ENCODE assay signal across 1 cellular context in the genomic region with DNA sequence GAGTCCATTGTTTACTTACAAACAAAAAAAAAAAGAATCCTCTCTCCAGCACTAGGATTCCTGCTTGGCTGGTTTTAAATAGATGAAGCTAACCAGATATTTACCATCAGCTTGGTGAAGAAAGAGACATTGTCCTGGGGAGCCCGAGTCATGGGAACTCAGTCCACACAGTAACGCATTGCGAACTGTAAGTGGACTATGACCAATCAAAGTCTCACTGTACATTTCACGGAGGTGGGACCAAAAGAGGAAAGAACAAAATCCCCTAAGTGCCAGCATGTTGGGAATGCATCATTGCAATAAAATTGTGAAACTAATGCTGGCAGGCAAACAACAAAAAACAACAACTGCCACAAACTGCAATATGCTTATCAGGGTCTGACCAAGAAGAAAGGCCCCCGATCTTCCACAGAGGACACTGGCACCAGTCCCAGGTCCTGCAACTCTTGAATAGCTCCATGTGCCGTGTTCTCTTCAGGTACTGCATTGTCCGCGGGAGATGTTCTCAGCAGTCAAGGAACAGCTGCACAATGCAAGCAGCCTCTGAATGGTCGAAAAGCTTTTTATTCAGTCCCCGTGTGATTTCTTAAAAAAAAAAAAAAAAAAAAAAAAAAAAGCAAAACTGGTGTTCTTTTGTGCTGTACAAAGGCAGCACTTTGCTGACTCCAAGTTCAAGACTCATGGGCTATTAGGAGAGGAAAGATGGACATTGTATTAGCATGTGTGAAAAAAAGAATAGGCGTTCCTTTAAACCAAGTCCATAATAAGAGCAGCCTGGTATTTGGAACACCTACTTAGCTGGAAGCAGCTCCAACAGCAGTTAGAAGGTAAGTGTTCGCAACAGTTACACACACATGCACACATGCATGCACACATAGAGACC.
TF ChIP-seq lines count a peak whose summit lies in the region.

No MANE protein-coding gene starts in this region.

TF ChIP-seq in HepG2, 621 proteins besides CTCF, POLR2A, EP300 and RAD21 (continued from another document and continues in another):
- TF ChIP-seq, protein P1, sequence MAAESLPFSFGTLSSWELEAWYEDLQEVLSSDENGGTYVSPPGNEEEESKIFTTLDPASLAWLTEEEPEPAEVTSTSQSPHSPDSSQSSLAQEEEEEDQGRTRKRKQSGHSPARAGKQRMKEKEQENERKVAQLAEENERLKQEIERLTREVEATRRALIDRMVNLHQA (CRISPR knock-in tag; IDR thresholded peaks at IDR 0.05): no peak
- TF ChIP-seq SSRP1 (CRISPR knock-in tag; IDR thresholded peaks at IDR 0.05) (no peak), STAT5B (CRISPR knock-in tag; IDR thresholded peaks at IDR 0.05) (no peak), MEIS1 (CRISPR knock-in tag; IDR thresholded peaks at IDR 0.05; ENCODE audit: borderline replicate concordance) (no peak), ZMYM2 (CRISPR knock-in tag; IDR thresholded peaks at IDR 0.05) (no peak), BORCS8-MEF2B (CRISPR knock-in tag; IDR thresholded peaks at IDR 0.05) (no peak), FOXA1 (IDR thresholded peaks at IDR 0.05) (no peak), FOXA1 (CRISPR knock-in tag; IDR thresholded peaks at IDR 0.05) (no peak), HNRNPH1 (optimal IDR thresholded peaks at IDR 0.05; ENCODE audit: low read depth, low read length) (no peak), LCORL (IDR thresholded peaks at IDR 0.05) (no peak), LCORL (CRISPR knock-in tag; IDR thresholded peaks at IDR 0.05) (no peak), MZF1 (CRISPR knock-in tag; IDR thresholded peaks at IDR 0.05; ENCODE audit: borderline replicate concordance) (no peak), HNF4G (IDR thresholded peaks at IDR 0.05; ENCODE audit: borderline replicate concordance, low read depth, low read length) (peak; percentile 80), HNF4G (CRISPR knock-in tag; IDR thresholded peaks at IDR 0.05; ENCODE audit: borderline replicate concordance, low read depth) (peak; percentile 76; the same call in 1 of the 2 replicates), ZNF567 (CRISPR knock-in tag; IDR thresholded peaks at IDR 0.05; ENCODE audit: borderline replicate concordance) (no peak), PHF21A (CRISPR knock-in tag; IDR thresholded peaks at IDR 0.05) (0 out of 2 replicates have a peak, but pooled peaks have one; percentile 58), MED1 (CRISPR knock-in tag; IDR thresholded peaks at IDR 0.05) (peak; percentile 64; the same call in 1 of the 2 replicates), CAMTA2 (CRISPR knock-in tag; IDR thresholded peaks at IDR 0.05; ENCODE audit: borderline replicate concordance) (no peak), PITX1 (CRISPR knock-in tag; IDR thresholded peaks at IDR 0.05) (peak; percentile 61; the same call in 1 of the 2 replicates), TMF1 (CRISPR knock-in tag; IDR thresholded peaks at IDR 0.05; ENCODE audit: low read depth) (no peak), SIX1 (CRISPR knock-in tag; IDR thresholded peaks at IDR 0.05; ENCODE audit: borderline replicate concordance) (peak; percentile 11; the same call in 1 of the 2 replicates), KDM6A (CRISPR knock-in tag; IDR thresholded peaks at IDR 0.05; ENCODE audit: low read depth) (0 out of 2 replicates have a peak, but pooled peaks have one; percentile 42), ZNF121 (CRISPR knock-in tag; IDR thresholded peaks at IDR 0.05) (no peak), ZNF644 (CRISPR knock-in tag; IDR thresholded peaks at IDR 0.05; ENCODE audit: low read depth) (peak; percentile 77), ZNF766 (CRISPR knock-in tag; IDR thresholded peaks at IDR 0.05; ENCODE audit: borderline replicate concordance) (no peak), TCF7 (IDR thresholded peaks at IDR 0.05; ENCODE audit: low read depth) (0 out of 2 replicates have a peak, but pooled peaks have one; percentile 11), SOX5 (CRISPR knock-in tag; IDR thresholded peaks at IDR 0.05; ENCODE audit: borderline replicate concordance) (peak; percentile 75; the same call in 1 of the 2 replicates), ZNF225 (CRISPR knock-in tag; IDR thresholded peaks at IDR 0.05) (no peak), ZNF251 (CRISPR knock-in tag; IDR thresholded peaks at IDR 0.05) (no peak), ZNF569 (CRISPR knock-in tag; IDR thresholded peaks at IDR 0.05; ENCODE audit: borderline replicate concordance) (no peak), ZNF432 (CRISPR knock-in tag; IDR thresholded peaks at IDR 0.05; ENCODE audit: borderline replicate concordance) (no peak), RFX5 (IDR thresholded peaks at IDR 0.05; ENCODE audit: low read depth, low read length) (peak; percentile 65; the same call in 1 of the 2 replicates), NFE2L1 (CRISPR knock-in tag; IDR thresholded peaks at IDR 0.05; ENCODE audit: borderline replicate concordance) (no peak), SP4 (CRISPR knock-in tag; IDR thresholded peaks at IDR 0.05) (no peak), FOXP1 (IDR thresholded peaks at IDR 0.05) (peak; percentile 84), FOXP1 (CRISPR knock-in tag; IDR thresholded peaks at IDR 0.05) (peak; percentile 85), DPF2 (CRISPR knock-in tag; IDR thresholded peaks at IDR 0.05; ENCODE audit: borderline replicate concordance, low read depth) (0 out of 2 replicates have a peak, but pooled peaks have one; percentile 42)
- TF ChIP-seq, protein P2, sequence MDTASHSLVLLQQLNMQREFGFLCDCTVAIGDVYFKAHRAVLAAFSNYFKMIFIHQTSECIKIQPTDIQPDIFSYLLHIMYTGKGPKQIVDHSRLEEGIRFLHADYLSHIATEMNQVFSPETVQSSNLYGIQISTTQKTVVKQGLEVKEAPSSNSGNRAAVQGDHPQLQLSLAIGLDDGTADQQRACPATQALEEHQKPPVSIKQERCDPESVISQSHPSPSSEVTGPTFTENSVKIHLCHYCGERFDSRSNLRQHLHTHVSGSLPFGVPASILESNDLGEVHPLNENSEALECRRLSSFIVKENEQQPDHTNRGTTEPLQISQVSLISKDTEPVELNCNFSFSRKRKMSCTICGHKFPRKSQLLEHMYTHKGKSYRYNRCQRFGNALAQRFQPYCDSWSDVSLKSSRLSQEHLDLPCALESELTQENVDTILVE (CRISPR knock-in tag; IDR thresholded peaks at IDR 0.05): peak; percentile 48; the same call in 1 of the 2 replicates
- TF ChIP-seq, protein P3, sequence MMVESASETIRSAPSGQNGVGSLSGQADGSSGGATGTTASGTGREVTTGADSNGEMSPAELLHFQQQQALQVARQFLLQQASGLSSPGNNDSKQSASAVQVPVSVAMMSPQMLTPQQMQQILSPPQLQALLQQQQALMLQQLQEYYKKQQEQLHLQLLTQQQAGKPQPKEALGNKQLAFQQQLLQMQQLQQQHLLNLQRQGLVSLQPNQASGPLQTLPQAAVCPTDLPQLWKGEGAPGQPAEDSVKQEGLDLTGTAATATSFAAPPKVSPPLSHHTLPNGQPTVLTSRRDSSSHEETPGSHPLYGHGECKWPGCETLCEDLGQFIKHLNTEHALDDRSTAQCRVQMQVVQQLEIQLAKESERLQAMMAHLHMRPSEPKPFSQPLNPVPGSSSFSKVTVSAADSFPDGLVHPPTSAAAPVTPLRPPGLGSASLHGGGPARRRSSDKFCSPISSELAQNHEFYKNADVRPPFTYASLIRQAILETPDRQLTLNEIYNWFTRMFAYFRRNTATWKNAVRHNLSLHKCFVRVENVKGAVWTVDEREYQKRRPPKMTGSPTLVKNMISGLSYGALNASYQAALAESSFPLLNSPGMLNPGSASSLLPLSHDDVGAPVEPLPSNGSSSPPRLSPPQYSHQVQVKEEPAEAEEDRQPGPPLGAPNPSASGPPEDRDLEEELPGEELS (CRISPR knock-in tag; IDR thresholded peaks at IDR 0.05): peak; percentile 92
- TF ChIP-seq, protein P4, sequence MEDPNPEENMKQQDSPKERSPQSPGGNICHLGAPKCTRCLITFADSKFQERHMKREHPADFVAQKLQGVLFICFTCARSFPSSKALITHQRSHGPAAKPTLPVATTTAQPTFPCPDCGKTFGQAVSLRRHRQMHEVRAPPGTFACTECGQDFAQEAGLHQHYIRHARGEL (CRISPR knock-in tag; IDR thresholded peaks at IDR 0.05): no peak
- TF ChIP-seq, protein P5, sequence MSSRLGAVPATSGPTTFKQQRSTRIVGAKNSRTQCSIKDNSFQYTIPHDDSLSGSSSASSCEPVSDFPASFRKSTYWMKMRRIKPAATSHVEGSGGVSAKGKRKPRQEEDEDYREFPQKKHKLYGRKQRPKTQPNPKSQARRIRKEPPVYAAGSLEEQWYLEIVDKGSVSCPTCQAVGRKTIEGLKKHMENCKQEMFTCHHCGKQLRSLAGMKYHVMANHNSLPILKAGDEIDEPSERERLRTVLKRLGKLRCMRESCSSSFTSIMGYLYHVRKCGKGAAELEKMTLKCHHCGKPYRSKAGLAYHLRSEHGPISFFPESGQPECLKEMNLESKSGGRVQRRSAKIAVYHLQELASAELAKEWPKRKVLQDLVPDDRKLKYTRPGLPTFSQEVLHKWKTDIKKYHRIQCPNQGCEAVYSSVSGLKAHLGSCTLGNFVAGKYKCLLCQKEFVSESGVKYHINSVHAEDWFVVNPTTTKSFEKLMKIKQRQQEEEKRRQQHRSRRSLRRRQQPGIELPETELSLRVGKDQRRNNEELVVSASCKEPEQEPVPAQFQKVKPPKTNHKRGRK (CRISPR knock-in tag; IDR thresholded peaks at IDR 0.05): no peak
- TF ChIP-seq, protein P6, sequence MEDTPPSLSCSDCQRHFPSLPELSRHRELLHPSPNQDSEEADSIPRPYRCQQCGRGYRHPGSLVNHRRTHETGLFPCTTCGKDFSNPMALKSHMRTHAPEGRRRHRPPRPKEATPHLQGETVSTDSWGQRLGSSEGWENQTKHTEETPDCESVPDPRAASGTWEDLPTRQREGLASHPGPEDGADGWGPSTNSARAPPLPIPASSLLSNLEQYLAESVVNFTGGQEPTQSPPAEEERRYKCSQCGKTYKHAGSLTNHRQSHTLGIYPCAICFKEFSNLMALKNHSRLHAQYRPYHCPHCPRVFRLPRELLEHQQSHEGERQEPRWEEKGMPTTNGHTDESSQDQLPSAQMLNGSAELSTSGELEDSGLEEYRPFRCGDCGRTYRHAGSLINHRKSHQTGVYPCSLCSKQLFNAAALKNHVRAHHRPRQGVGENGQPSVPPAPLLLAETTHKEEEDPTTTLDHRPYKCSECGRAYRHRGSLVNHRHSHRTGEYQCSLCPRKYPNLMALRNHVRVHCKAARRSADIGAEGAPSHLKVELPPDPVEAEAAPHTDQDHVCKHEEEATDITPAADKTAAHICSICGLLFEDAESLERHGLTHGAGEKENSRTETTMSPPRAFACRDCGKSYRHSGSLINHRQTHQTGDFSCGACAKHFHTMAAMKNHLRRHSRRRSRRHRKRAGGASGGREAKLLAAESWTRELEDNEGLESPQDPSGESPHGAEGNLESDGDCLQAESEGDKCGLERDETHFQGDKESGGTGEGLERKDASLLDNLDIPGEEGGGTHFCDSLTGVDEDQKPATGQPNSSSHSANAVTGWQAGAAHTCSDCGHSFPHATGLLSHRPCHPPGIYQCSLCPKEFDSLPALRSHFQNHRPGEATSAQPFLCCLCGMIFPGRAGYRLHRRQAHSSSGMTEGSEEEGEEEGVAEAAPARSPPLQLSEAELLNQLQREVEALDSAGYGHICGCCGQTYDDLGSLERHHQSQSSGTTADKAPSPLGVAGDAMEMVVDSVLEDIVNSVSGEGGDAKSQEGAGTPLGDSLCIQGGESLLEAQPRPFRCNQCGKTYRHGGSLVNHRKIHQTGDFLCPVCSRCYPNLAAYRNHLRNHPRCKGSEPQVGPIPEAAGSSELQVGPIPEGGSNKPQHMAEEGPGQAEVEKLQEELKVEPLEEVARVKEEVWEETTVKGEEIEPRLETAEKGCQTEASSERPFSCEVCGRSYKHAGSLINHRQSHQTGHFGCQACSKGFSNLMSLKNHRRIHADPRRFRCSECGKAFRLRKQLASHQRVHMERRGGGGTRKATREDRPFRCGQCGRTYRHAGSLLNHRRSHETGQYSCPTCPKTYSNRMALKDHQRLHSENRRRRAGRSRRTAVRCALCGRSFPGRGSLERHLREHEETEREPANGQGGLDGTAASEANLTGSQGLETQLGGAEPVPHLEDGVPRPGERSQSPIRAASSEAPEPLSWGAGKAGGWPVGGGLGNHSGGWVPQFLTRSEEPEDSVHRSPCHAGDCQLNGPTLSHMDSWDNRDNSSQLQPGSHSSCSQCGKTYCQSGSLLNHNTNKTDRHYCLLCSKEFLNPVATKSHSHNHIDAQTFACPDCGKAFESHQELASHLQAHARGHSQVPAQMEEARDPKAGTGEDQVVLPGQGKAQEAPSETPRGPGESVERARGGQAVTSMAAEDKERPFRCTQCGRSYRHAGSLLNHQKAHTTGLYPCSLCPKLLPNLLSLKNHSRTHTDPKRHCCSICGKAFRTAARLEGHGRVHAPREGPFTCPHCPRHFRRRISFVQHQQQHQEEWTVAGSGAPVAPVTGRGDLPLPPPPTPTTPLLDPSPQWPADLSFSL (CRISPR knock-in tag; IDR thresholded peaks at IDR 0.05): no peak
- TF ChIP-seq, protein P7, sequence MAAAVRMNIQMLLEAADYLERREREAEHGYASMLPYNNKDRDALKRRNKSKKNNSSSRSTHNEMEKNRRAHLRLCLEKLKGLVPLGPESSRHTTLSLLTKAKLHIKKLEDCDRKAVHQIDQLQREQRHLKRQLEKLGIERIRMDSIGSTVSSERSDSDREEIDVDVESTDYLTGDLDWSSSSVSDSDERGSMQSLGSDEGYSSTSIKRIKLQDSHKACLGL (CRISPR knock-in tag; IDR thresholded peaks at IDR 0.05): no peak
- TF ChIP-seq, protein P8, sequence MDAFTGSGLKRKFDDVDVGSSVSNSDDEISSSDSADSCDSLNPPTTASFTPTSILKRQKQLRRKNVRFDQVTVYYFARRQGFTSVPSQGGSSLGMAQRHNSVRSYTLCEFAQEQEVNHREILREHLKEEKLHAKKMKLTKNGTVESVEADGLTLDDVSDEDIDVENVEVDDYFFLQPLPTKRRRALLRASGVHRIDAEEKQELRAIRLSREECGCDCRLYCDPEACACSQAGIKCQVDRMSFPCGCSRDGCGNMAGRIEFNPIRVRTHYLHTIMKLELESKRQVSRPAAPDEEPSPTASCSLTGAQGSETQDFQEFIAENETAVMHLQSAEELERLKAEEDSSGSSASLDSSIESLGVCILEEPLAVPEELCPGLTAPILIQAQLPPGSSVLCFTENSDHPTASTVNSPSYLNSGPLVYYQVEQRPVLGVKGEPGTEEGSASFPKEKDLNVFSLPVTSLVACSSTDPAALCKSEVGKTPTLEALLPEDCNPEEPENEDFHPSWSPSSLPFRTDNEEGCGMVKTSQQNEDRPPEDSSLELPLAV (CRISPR knock-in tag; conservative IDR thresholded peaks at IDR 0.05; ENCODE audit: low read depth): no peak
- TF ChIP-seq, protein P9, sequence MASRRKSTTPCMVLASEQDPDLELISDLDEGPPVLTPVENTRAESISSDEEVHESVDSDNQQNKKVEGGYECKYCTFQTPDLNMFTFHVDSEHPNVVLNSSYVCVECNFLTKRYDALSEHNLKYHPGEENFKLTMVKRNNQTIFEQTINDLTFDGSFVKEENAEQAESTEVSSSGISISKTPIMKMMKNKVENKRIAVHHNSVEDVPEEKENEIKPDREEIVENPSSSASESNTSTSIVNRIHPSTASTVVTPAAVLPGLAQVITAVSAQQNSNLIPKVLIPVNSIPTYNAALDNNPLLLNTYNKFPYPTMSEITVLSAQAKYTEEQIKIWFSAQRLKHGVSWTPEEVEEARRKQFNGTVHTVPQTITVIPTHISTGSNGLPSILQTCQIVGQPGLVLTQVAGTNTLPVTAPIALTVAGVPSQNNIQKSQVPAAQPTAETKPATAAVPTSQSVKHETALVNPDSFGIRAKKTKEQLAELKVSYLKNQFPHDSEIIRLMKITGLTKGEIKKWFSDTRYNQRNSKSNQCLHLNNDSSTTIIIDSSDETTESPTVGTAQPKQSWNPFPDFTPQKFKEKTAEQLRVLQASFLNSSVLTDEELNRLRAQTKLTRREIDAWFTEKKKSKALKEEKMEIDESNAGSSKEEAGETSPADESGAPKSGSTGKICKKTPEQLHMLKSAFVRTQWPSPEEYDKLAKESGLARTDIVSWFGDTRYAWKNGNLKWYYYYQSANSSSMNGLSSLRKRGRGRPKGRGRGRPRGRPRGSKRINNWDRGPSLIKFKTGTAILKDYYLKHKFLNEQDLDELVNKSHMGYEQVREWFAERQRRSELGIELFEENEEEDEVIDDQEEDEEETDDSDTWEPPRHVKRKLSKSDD (CRISPR knock-in tag; IDR thresholded peaks at IDR 0.05; ENCODE audit: low read depth): no peak
